ENCODE assay signal across 7 cellular contexts in genomic region chr17:77281024-77281903, GRCh38.
DNase-seq lines count a peak whose midpoint lies in the region; ATAC-seq and TF ChIP-seq lines count a peak whose summit lies in the region.

No MANE protein-coding gene starts in this region.

- H3K9ac ChIP-seq in mucosa of stomach (ENCODE audit: low read length): peak overlapping the region; percentile 74

- no peak overlapping the region for H3K27ac Mint-ChIP-seq in activated CD8-positive, alpha-beta T cell treated with anti-CD3 and anti-CD28 coated beads for 36 hours
- H3K27ac Mint-ChIP-seq in effector memory CD8-positive, alpha-beta T cell: peak overlapping the region; percentile 89 to 94

- H3K27me3 Mint-ChIP-seq in activated CD8-positive, alpha-beta T cell treated with anti-CD3 and anti-CD28 coated beads for 36 hours: peaks cover 19% of the 10 kb centered on the region
- H3K27me3 Mint-ChIP-seq in effector memory CD8-positive, alpha-beta T cell: peaks cover 30 to 56% of the 10 kb centered on the region in 2 donors

- POLR2A ChIA-PET in activated CD8-positive, alpha-beta T cell treated with anti-CD3 and anti-CD28 coated beads for 36 hours (lab: Charles Lee): interaction anchor here (0.7 kb wide), 1 partner anchor 1338 kb away, joined by 4 read pairs; no protein-coding TSS in a partner anchor

- peak; percentile 77 for ATAC-seq in GM18511 (IDR thresholded peaks at IDR 0.05; ENCODE audit: unreplicated experiment)
- peak; percentile 65 for ATAC-seq in HG02852 (IDR thresholded peaks at IDR 0.05; ENCODE audit: unreplicated experiment)
- peak; percentile 94 for ATAC-seq in activated CD8-positive, alpha-beta T cell treated with anti-CD3 and anti-CD28 coated beads for 36 hours
- ATAC-seq in effector memory CD8-positive, alpha-beta T cell (replicated peaks): peak; percentile 92

- H3K27me3 ChIP-seq in mucosa of stomach (ENCODE audit: control insufficient read depth, insufficient read depth, low read length): no peaks in the 10 kb centered on the region

- H3K36me3 ChIP-seq in mucosa of stomach (ENCODE audit: control insufficient read depth, insufficient read depth, low read length): no peaks in the 10 kb centered on the region

- intact Hi-C loops in activated CD8-positive, alpha-beta T cell treated with anti-CD3 and anti-CD28 coated beads for 36 hours (cut with micrococcal nuclease): no loop called here

- no peaks in the 10 kb centered on the region for H3K36me3 Mint-ChIP-seq in activated CD8-positive, alpha-beta T cell treated with anti-CD3 and anti-CD28 coated beads for 36 hours (ENCODE audit: low read depth)
- peaks cover 35% of the 10 kb centered on the region for H3K36me3 Mint-ChIP-seq in effector memory CD8-positive, alpha-beta T cell (ENCODE audit: insufficient read depth)

- no peaks in the 10 kb centered on the region for H3K9me3 ChIP-seq in mucosa of stomach (ENCODE audit: control insufficient read depth, low read length)

- H3K4me3 Mint-ChIP-seq in activated CD8-positive, alpha-beta T cell treated with anti-CD3 and anti-CD28 coated beads for 36 hours: peak overlapping the region; percentile 72
- H3K4me3 Mint-ChIP-seq in effector memory CD8-positive, alpha-beta T cell: peak overlapping the region; percentile 69 to 85

- peak overlapping the region; percentile 54 for H3K4me3 ChIP-seq in mucosa of stomach (ENCODE audit: low read length)

- peaks cover 14% of the 10 kb centered on the region for H3K4me1 Mint-ChIP-seq in activated CD8-positive, alpha-beta T cell treated with anti-CD3 and anti-CD28 coated beads for 36 hours (ENCODE audit: low read depth)
- peaks cover 12 to 20% of the 10 kb centered on the region in 2 donors for H3K4me1 Mint-ChIP-seq in effector memory CD8-positive, alpha-beta T cell (ENCODE audit: low read depth in 2 of 2)

- DNase-seq in NCI-H226: peak; percentile 68
- peak; percentile 59 for DNase-seq in activated CD8-positive, alpha-beta T cell treated with anti-CD3 and anti-CD28 coated beads for 36 hours
- peak; percentile 43 to 54 (median 46) for DNase-seq in effector memory CD8-positive, alpha-beta T cell
- DNase-seq in stimulated activated naive CD4-positive, alpha-beta T cell (lab: John Stamatoyannopoulos, UW): peak; percentile 49 to 79 (median 70)

- H3K4me1 ChIP-seq in mucosa of stomach (ENCODE audit: control insufficient read depth, insufficient read depth, low read length): peaks cover 45% of the 10 kb centered on the region

- peak; percentile 31 for TF ChIP-seq CTCF in activated CD8-positive, alpha-beta T cell treated with anti-CD3 and anti-CD28 coated beads for 36 hours (IDR thresholded peaks at IDR 0.05)

- H3K9me3 Mint-ChIP-seq in activated CD8-positive, alpha-beta T cell treated with anti-CD3 and anti-CD28 coated beads for 36 hours: no peaks in the 10 kb centered on the region
- H3K9me3 Mint-ChIP-seq in effector memory CD8-positive, alpha-beta T cell: no peaks in the 10 kb centered on the region

- CTCF ChIA-PET in activated CD8-positive, alpha-beta T cell treated with anti-CD3 and anti-CD28 coated beads for 36 hours (lab: Charles Lee): no interaction called here

Comparison
In these comparisons a context has a peak if more than half of its experiments do, and no peak if none do; other contexts are left out.
1. Peak in every context shown above with its lines: DNase-seq, ATAC-seq and H3K4me3 ChIP-seq.